Comparison of ENCODE assay signal across 9 cellular contexts in genomic region chr7:19107392-19108147, GRCh38. TPM values are rescaled to one million over a fixed set of nuclear protein-coding genes. Genes with fewer than 3 reads are reported as not detected.
DNase-seq lines count a peak whose midpoint lies in the region; ATAC-seq, FAIRE-seq and TF ChIP-seq lines count a peak whose summit lies in the region.
"Had no signal": no experiment of that assay in that cellular context is flagged by ENCODE, and none has a peak within 500 bp of the region (broad histone marks: within the 10 kb centered on the region; RNA-seq: fewer than 3 reads in every experiment).

No MANE protein-coding gene starts in this region.

- in situ Hi-C loops in GM13977 (cut with MboI; ENCODE audit: low pct_unique_long_range_greater_than_20kb, low sequenced_read_pairs, unreplicated experiment): no loop called here

- H3K27me3 ChIP-seq in SJSA1 (replicated peaks): no peaks in the 10 kb centered on the region
- peaks cover 50% of the 10 kb centered on the region for H3K27me3 ChIP-seq in cardiac muscle cell

- H3K27ac ChIP-seq in SJSA1 (peak overlapping the region; percentile 92), cardiac muscle cell (peak overlapping the region; percentile 66)

- FAIRE-seq in GM19239 (lab: Jason Lieb, UNC): peak; percentile 62

- H3K4me1 ChIP-seq in SJSA1 (replicated peaks) (peaks cover 71% of the 10 kb centered on the region), cardiac muscle cell (ENCODE audit: low read depth) (peaks cover 38% of the 10 kb centered on the region)

- H3K4me3 ChIP-seq in SJSA1 (peak overlapping the region; percentile 45), cardiac muscle cell (peak overlapping the region; percentile 29), retinal pigment epithelial cell (ENCODE audit: low read length) (peak overlapping the region; percentile 38)

- no peak for DNase-seq in GM19239 (ENCODE audit: insufficient read length, low spot score)
- DNase-seq in SJSA1 (ENCODE audit: low read depth in 1 of 2, low spot score in 2 of 2): peak; percentile 74 to 92
- DNase-seq in cardiac muscle cell (ENCODE audit: low read depth in 1 of 2, low spot score in 1 of 2): peak; percentile 68 to 82
- no peak for DNase-seq in retinal pigment epithelial cell (ENCODE audit: low read depth)
- DNase-seq in pons (ENCODE audit: low spot score): no peak
- no peak for DNase-seq in GM13977 (ENCODE audit: low spot score)
- no peak for DNase-seq in activated T-cell treated with anti-CD3 and anti-CD28 coated beads, Interleukin-2, amount 50 U/mL, for 48 hours
- DNase-seq: activated CD4-positive, CD25-positive, alpha-beta regulatory T cell had no signal

- peaks cover 21% of the 10 kb centered on the region for H3K36me3 ChIP-seq in SJSA1
- no peaks in the 10 kb centered on the region for H3K36me3 ChIP-seq in cardiac muscle cell

- TF ChIP-seq CTCF in cardiac muscle cell (IDR thresholded peaks at IDR 0.05; ENCODE audit: low read depth, low read length) (no peak), retinal pigment epithelial cell (conservative IDR thresholded peaks at IDR 0.05; ENCODE audit: low read depth, low read length) (no peak), GM13977 (IDR thresholded peaks at IDR 0.05; ENCODE audit: extremely low read depth, insufficient read depth, missing control alignments) (no peak)

- no peak for ATAC-seq in HG03139 (IDR thresholded peaks at IDR 0.05; ENCODE audit: unreplicated experiment)

- H3K9me3 ChIP-seq in SJSA1 (replicated peaks) (no peaks in the 10 kb centered on the region), cardiac muscle cell (ENCODE audit: low read depth) (no peaks in the 10 kb centered on the region)

RNA-seq across cellular contexts. Expression of gene TWIST1, which starts 9.9 kb away (rescaled TPM):
- total RNA-seq in SJSA1 (2014; rRNA removed; shearing (Covaris generic)): 49.5 and 76.2 TPM in 2 replicates
- 43.5 and 44.6 TPM in 2 replicates for total RNA-seq in cardiac muscle cell
- 21.4 and 21.9 TPM in 2 replicates for polyA plus RNA-seq in cardiac muscle cell

RNA-seq across cellular contexts. Expression of gene FERD3L, which starts 37.7 kb away (rescaled TPM):
- not detected in 2 replicates for total RNA-seq in SJSA1 (2014; rRNA removed; shearing (Covaris generic))
- total RNA-seq in cardiac muscle cell: not detected in 2 replicates
- polyA plus RNA-seq in cardiac muscle cell: not detected in 2 replicates

Comparison
In these comparisons a context has a peak if more than half of its experiments do, and no peak if none do; other contexts are left out.
1. DNase-seq: peak in SJSA1 (2 of 2) and cardiac muscle cell (2 of 2); none in GM19239 (single experiment), retinal pigment epithelial cell (single experiment), pons (single experiment), GM13977 (single experiment) and activated T-cell treated with anti-CD3 and anti-CD28 coated beads, Interleukin-2, amount 50 U/mL, for 48 hours (0 of 2).
2. Peak in every context shown above with its lines, with median percentiles within 50 percentile points of each other: H3K4me3 ChIP-seq.